14 cellular contexts compared by ENCODE assay signal in genomic region chr12:60230103-60230502, GRCh38.
"Had no signal": no experiment of that assay in that cellular context is flagged by ENCODE, and none has a peak within 500 bp of the region (broad histone marks: within the 10 kb centered on the region; RNA-seq: fewer than 3 reads in every experiment).

No MANE protein-coding gene starts in this region.

- ATAC-seq: activated CD8-positive, alpha-beta T cell treated with anti-CD3 and anti-CD28 coated beads for 36 hours; effector memory CD8-positive, alpha-beta T cell; esophagus mucosa; left colon; naive thymus-derived CD4-positive, alpha-beta T cell; right lobe of liver; stimulated activated memory B cell treated with anti-CD40 and anti-IgM and Interleukin-4, amounts not matched to agents 10 μg/mL and 1 μg/mL and 100 μg/mL, for 72 hours had no signal

- DNase-seq: activated CD4-positive, alpha-beta T cell treated with anti-CD3 and anti-CD28 coated beads, Interleukin-2, amount 10 ng/mL, durations not matched to agents 7 days and 5 days; activated CD4-positive, CD25-positive, alpha-beta regulatory T cell treated with anti-CD3 and anti-CD28 coated beads, Interleukin-2, amount 50 U/mL, for 72 hours; activated CD8-positive, alpha-beta T cell treated with anti-CD3 and anti-CD28 coated beads for 36 hours; activated gamma-delta T cell; effector memory CD8-positive, alpha-beta T cell; head of caudate nucleus; left colon; naive thymus-derived CD4-positive, alpha-beta T cell; occipital lobe; right lobe of liver; stimulated activated CD4-positive, alpha-beta T cell treated with anti-CD3 and anti-CD28 coated beads, Interleukin-2, amount 100 ng/mL, for 24 hours; stomach had no signal
